Comparison of ENCODE assay signal across 10 cellular contexts in genomic region chr10:62019013-62019684, GRCh38.
DNase-seq lines count a peak whose midpoint lies in the region; ATAC-seq and TF ChIP-seq lines count a peak whose summit lies in the region.
"Had no signal": no experiment of that assay in that cellular context is flagged by ENCODE, and none has a peak within 500 bp of the region (broad histone marks: within the 10 kb centered on the region; RNA-seq: fewer than 3 reads in every experiment).

No MANE protein-coding gene starts in this region.

- no peak for TF ChIP-seq CTCF in left ventricle myocardium inferior (IDR thresholded peaks at IDR 0.05; ENCODE audit: borderline replicate concordance)
- no peak for TF ChIP-seq CTCF in left lung (IDR thresholded peaks at IDR 0.05)
- TF ChIP-seq CTCF in mucosa of descending colon (IDR thresholded peaks at IDR 0.05), result no peak

- H3K4me1 Mint-ChIP-seq in activated T-helper 1 cell treated with anti-CD3 and anti-CD28 coated beads, Interleukin-12 subunit alpha, Interleukin-12 subunit beta, Interleukin-2, Interleukin-4 antibody, amounts not matched to agents 30 ng/mL and 10 ng/mL and 1 ng/mL, durations not matched to agents 14 hours and 24 hours and 36 hours (ENCODE audit: low read depth), result peaks cover 68% of the 10 kb centered on the region

- H3K36me3 Mint-ChIP-seq in activated T-helper 1 cell treated with anti-CD3 and anti-CD28 coated beads, Interleukin-12 subunit alpha, Interleukin-12 subunit beta, Interleukin-2, Interleukin-4 antibody, amounts not matched to agents 30 ng/mL and 10 ng/mL and 1 ng/mL, durations not matched to agents 14 hours and 24 hours and 36 hours (ENCODE audit: low read depth), result peaks cover 45% of the 10 kb centered on the region

- H3K27me3 Mint-ChIP-seq in activated T-helper 1 cell treated with anti-CD3 and anti-CD28 coated beads, Interleukin-12 subunit alpha, Interleukin-12 subunit beta, Interleukin-2, Interleukin-4 antibody, amounts not matched to agents 30 ng/mL and 10 ng/mL and 1 ng/mL, durations not matched to agents 14 hours and 24 hours and 36 hours (ENCODE audit: insufficient read depth), result no peaks in the 10 kb centered on the region

- peak overlapping the region; percentile 94 for H3K27ac Mint-ChIP-seq in activated T-helper 1 cell treated with anti-CD3 and anti-CD28 coated beads, Interleukin-12 subunit alpha, Interleukin-12 subunit beta, Interleukin-2, Interleukin-4 antibody, amounts not matched to agents 30 ng/mL and 10 ng/mL and 1 ng/mL, durations not matched to agents 14 hours and 24 hours and 36 hours

- peak overlapping the region; percentile 61 for H3K4me3 Mint-ChIP-seq in activated T-helper 1 cell treated with anti-CD3 and anti-CD28 coated beads, Interleukin-12 subunit alpha, Interleukin-12 subunit beta, Interleukin-2, Interleukin-4 antibody, amounts not matched to agents 30 ng/mL and 10 ng/mL and 1 ng/mL, durations not matched to agents 14 hours and 24 hours and 36 hours
- H3K4me3 Mint-ChIP-seq: endodermal cell had no signal

- peaks cover 13% of the 10 kb centered on the region for H3K9me3 Mint-ChIP-seq in activated T-helper 1 cell treated with anti-CD3 and anti-CD28 coated beads, Interleukin-12 subunit alpha, Interleukin-12 subunit beta, Interleukin-2, Interleukin-4 antibody, amounts not matched to agents 30 ng/mL and 10 ng/mL and 1 ng/mL, durations not matched to agents 14 hours and 24 hours and 36 hours
- H3K9me3 Mint-ChIP-seq: endodermal cell had no signal

- H3K4me3 ChIP-seq in left ventricle myocardium inferior (no peak overlapping the region), left lung (no peak overlapping the region), urinary bladder (ENCODE audit: low read depth, low read length) (no peak overlapping the region), mucosa of descending colon (no peak overlapping the region)

- 51% methylated on average over 8 of the region's 8 CpGs for WGBS in urinary bladder

- peaks cover 57% of the 10 kb centered on the region for H3K4me1 ChIP-seq in left ventricle myocardium inferior
- H3K4me1 ChIP-seq in left lung, result peaks cover 27 to 67% of the 10 kb centered on the region in 2 donors
- H3K4me1 ChIP-seq in urinary bladder (ENCODE audit: insufficient read depth), result no peaks in the 10 kb centered on the region
- H3K4me1 ChIP-seq in mucosa of descending colon (ENCODE audit: low read depth), result no peaks in the 10 kb centered on the region

- H3K9me3 ChIP-seq in left ventricle myocardium inferior (replicated peaks) (no peaks in the 10 kb centered on the region), left lung (no peaks in the 10 kb centered on the region), mucosa of descending colon (no peaks in the 10 kb centered on the region)

- H3K36me3 ChIP-seq in left ventricle myocardium inferior (no peaks in the 10 kb centered on the region), left lung (no peaks in the 10 kb centered on the region), urinary bladder (ENCODE audit: insufficient read depth) (no peaks in the 10 kb centered on the region), mucosa of descending colon (ENCODE audit: low read depth) (no peaks in the 10 kb centered on the region)

- H3K27ac ChIP-seq in left ventricle myocardium inferior (replicated peaks) (peak overlapping the region; percentile 76), left lung (peak overlapping the region; percentile 48 to 74), urinary bladder (ENCODE audit: low read depth) (peak overlapping the region; percentile 60)

- DNase-seq in left ventricle myocardium inferior, result no peak
- DNase-seq in Right ventricle myocardium inferior (ENCODE audit: missing footprints), result no peak
- DNase-seq in activated T-helper 1 cell treated with anti-CD3 and anti-CD28 coated beads, Interleukin-12 subunit alpha, Interleukin-12 subunit beta, Interleukin-2, Interleukin-4 antibody, amounts not matched to agents 30 ng/mL and 10 ng/mL and 1 ng/mL, durations not matched to agents 14 hours and 24 hours and 36 hours (ENCODE audit: low spot score), result no peak
- no peak for DNase-seq in left lung
- no peak for DNase-seq in mucosa of descending colon
- no peak for DNase-seq in DMS153 (lab: John Stamatoyannopoulos, UW)
- DNase-seq: activated CD4-positive, alpha-beta T cell treated with anti-CD3 and anti-CD28 coated beads for 48 hours; endodermal cell had no signal

- intact Hi-C loops in left ventricle myocardium inferior (cut with micrococcal nuclease), result no loop called here
- intact Hi-C loops in Right ventricle myocardium inferior (cut with DNase I), result loop anchor here (2.0 kb wide), 1 partner anchor 118 kb away; the partner anchor contains the start of gene ARID5B
- intact Hi-C loops in activated T-helper 1 cell treated with anti-CD3 and anti-CD28 coated beads, Interleukin-12 subunit alpha, Interleukin-12 subunit beta, Interleukin-2, Interleukin-4 antibody, amounts not matched to agents 30 ng/mL and 10 ng/mL and 1 ng/mL, durations not matched to agents 14 hours and 24 hours and 36 hours (cut with micrococcal nuclease), result no loop called here
- intact Hi-C loops in left lung (cut with DNase I), result no loop called here
- intact Hi-C loops in mucosa of descending colon (cut with DNase I, micrococcal nuclease), result no loop called here

- H3K27me3 ChIP-seq in left ventricle myocardium inferior (ENCODE audit: low read depth) (no peaks in the 10 kb centered on the region), left lung (no peaks in the 10 kb centered on the region)

- ATAC-seq in Right ventricle myocardium inferior (no peak), left lung (peak; percentile 59), mucosa of descending colon (no peak), GM19397 (IDR thresholded peaks at IDR 0.05; ENCODE audit: unreplicated experiment) (no peak)
